ENCODE assay signal across 11 cellular contexts in the genomic region with DNA sequence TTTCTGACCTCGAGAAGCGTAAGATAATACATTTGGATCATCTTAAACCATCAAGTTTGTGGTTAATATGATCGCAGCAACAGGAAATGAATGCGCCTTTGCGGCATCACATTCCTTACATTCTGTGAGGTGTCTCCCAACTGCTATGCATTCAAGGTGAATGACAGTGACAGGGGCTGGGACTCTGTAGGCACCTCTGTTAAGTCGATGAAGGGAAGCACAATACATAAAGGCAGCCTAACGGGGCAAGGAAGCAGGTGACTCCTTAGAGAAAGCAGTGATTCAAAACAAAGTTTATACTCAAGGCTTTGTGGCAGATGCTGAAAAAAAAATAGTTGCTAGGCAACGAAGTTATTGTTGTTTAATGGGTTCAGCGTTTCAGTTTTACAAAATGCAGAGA. TPM values are rescaled to one million over a fixed set of nuclear protein-coding genes. Genes with fewer than 3 reads are reported as not detected.
DNase-seq lines count a peak whose midpoint lies in the region; ATAC-seq, FAIRE-seq and TF ChIP-seq lines count a peak whose summit lies in the region.
"Had no signal": no experiment of that assay in that cellular context is flagged by ENCODE, and none has a peak within 500 bp of the region (broad histone marks: within the 10 kb centered on the region; RNA-seq: fewer than 3 reads in every experiment).

No MANE protein-coding gene starts in this region.

- no peak for TF ChIP-seq RAD21 in GM12878 (IDR thresholded peaks at IDR 0.05; ENCODE audit: insufficient read depth, low read depth, low read length)

- POLR2A ChIA-PET in GM12878 (lab: Charles Lee) = no interaction called here

- 83% methylated on average over 9 of the region's 9 CpGs for WGBS in GM12878 (ENCODE audit: insufficient coverage, insufficient replicate concordance, low lambda C conversion rate, missing lambda C conversion rate)

- TF ChIP-seq POLR2A in GM12878 (IDR thresholded peaks at IDR 0.05; ENCODE audit: low read depth, low read length) = no peak

- H3K79me2 ChIP-seq in GM12878 (ENCODE audit: control insufficient read depth, insufficient read depth, low read length) = no peaks in the 10 kb centered on the region

- peaks cover 63% of the 10 kb centered on the region for H3K36me3 Mint-ChIP-seq in osteocyte (ENCODE audit: unreplicated experiment)

- in situ Hi-C loops in GM12878 (cut with MboI) = no loop called here

- TF ChIP-seq CTCF in GM12878 (IDR thresholded peaks at IDR 0.05 in 2 of 3, conservative IDR thresholded peaks at IDR 0.05 in 1 of 3; ENCODE audit: control insufficient read depth in 2 of 3, extremely low read depth in 1 of 3, insufficient read depth in 1 of 3, low read depth in 3 of 3, low read length in 3 of 3) (no peak), osteocyte (IDR thresholded peaks at IDR 0.05) (no peak)

- ATAC-seq in GM12878 (no peak), HG02852 (IDR thresholded peaks at IDR 0.05; ENCODE audit: unreplicated experiment) (no peak)

- CTCF ChIA-PET in GM12878 (lab: Yijun Ruan, JAX) = interaction anchor here (1.4 kb wide), 1 partner anchor 34 kb away, joined by 5 read pairs; no protein-coding TSS in a partner anchor

- RAD21 ChIA-PET in GM12878 (lab: Charles Lee; ENCODE audit: unreplicated experiment) = interaction anchor here (1.1 kb wide), 1 partner anchor 231 kb away, joined by 4 read pairs; no protein-coding TSS in a partner anchor

- no peak overlapping the region for H3K9ac ChIP-seq in GM12878 (ENCODE audit: control insufficient read depth, insufficient read depth, low read length)

- no peaks in the 10 kb centered on the region for H3K9me3 Mint-ChIP-seq in osteocyte (ENCODE audit: unreplicated experiment)
- H3K9me3 Mint-ChIP-seq: immature natural killer cell had no signal

- H3K27ac Mint-ChIP-seq in osteocyte (ENCODE audit: unreplicated experiment) = peak overlapping the region; percentile 64

- H3K27me3 Mint-ChIP-seq in osteocyte (ENCODE audit: unreplicated experiment) = no peaks in the 10 kb centered on the region
- H3K27me3 Mint-ChIP-seq: activated naive CD8-positive, alpha-beta T cell had no signal

- intact Hi-C loops in GM12878 (cut with micrococcal nuclease; ENCODE audit: unreplicated experiment) = no loop called here

- H3K4me1 Mint-ChIP-seq in osteocyte (ENCODE audit: unreplicated experiment) = peaks cover 6% of the 10 kb centered on the region
- H3K4me1 Mint-ChIP-seq: immature natural killer cell had no signal

- no peaks in the 10 kb centered on the region for H3K27me3 ChIP-seq in GM12878 (replicated peaks in 1 of 2; ENCODE audit: control insufficient read depth in 2 of 2, insufficient read depth in 2 of 2, low read length in 1 of 2)

- H4K20me1 ChIP-seq in GM12878 (ENCODE audit: control insufficient read depth, insufficient read depth) = no peaks in the 10 kb centered on the region

- no peak for TF ChIP-seq EP300 in GM12878 (IDR thresholded peaks at IDR 0.05; ENCODE audit: borderline replicate concordance in 1 of 2, control insufficient read depth in 1 of 2, low read depth in 2 of 2, low read length in 2 of 2)

- no peak overlapping the region for H3K4me3 ChIP-seq in GM12878

- H3K27ac ChIP-seq in GM12878 (ENCODE audit: control insufficient read depth, insufficient read depth) = 0 out of 2 replicates have a peak overlapping the region, but pooled peaks have one; percentile 25

- BruUV-seq in GM12878 (replicated peaks; lab: Mats Ljungman, UMichigan) = no TSS peak

- FAIRE-seq in GM12878 (lab: Jason Lieb, UNC) = no peak

- no peak overlapping the region for H2AFZ ChIP-seq in GM12878 (ENCODE audit: control insufficient read depth, low read depth, low read length)

- SMC1A ChIA-PET in GM12878 (lab: Charles Lee; ENCODE audit: uncharacterized antibody, unreplicated experiment) = no interaction called here

- no peak overlapping the region for H3K4me3 Mint-ChIP-seq in osteocyte (ENCODE audit: unreplicated experiment)
- H3K4me3 Mint-ChIP-seq: activated naive CD8-positive, alpha-beta T cell; immature natural killer cell had no signal

- H3K4me2 ChIP-seq in GM12878 (ENCODE audit: control insufficient read depth, insufficient read depth) = no peak overlapping the region

- no peaks in the 10 kb centered on the region for H3K9me3 ChIP-seq in GM12878 (replicated peaks; ENCODE audit: control insufficient read depth, insufficient read depth, low read length)

- H3K36me3 ChIP-seq in GM12878 (ENCODE audit: control insufficient read depth in 2 of 2, insufficient read depth in 2 of 2, low read length in 1 of 2) = peaks cover 33 to 43% of the 10 kb centered on the region in 2 experiments

- peaks cover 11% of the 10 kb centered on the region for H3K4me1 ChIP-seq in GM12878 (ENCODE audit: control insufficient read depth, insufficient read depth, low read length)

- DNase-seq in EH (ENCODE audit: low read depth) (peak; percentile 70), LHCN-M2 (ENCODE audit: low read depth) (peak; percentile 92), GM12878 (ENCODE audit: low read depth, low spot score) (no peak), osteocyte (ENCODE audit: extremely low spot score, unreplicated experiment) (no peak), kidney glomerular epithelial cell (lab: John Stamatoyannopoulos, UW) (no peak), NCI-H2107 treated with DMSO at 0.1 percent for 48 hours (lab: John Stamatoyannopoulos, UW; ENCODE audit: unreplicated experiment) (no peak)
- DNase-seq: foreskin fibroblast, immature natural killer cell, NCI-H446 had no signal

RNA-seq across cellular contexts. Expression of a gene that starts 21.6 kb away (rescaled TPM):
- total RNA-seq in LHCN-M2 (2014; rRNA removed) = not detected in 2 replicates
- polyA plus RNA-seq in LHCN-M2 (2012) = not detected
- total RNA-seq in GM12878 (2013; cell fraction: nucleolus; rRNA removed) = not detected in 2 replicates
- total RNA-seq in GM12878 (2014; rRNA removed) = not detected in 2 replicates
- total RNA-seq in GM12878 (2014; rRNA removed; fragmentation: Illumina TruSeq; extraction: Trizol) = not detected in 2 replicates
- total RNA-seq in GM12878 (2021) = 0.03 TPM in 2 replicates
- polyA plus RNA-seq in GM12878 (2011; ENCODE audit: low read depth) = not detected
- polyA plus RNA-seq in GM12878 (2011; rRNA removed) = not detected in 2 replicates
- not detected in 2 replicates for polyA plus RNA-seq in GM12878 (2011; cell fraction: cytosol; rRNA removed)
- not detected in 2 replicates for polyA plus RNA-seq in GM12878 (2011; cell fraction: nucleus; rRNA removed)
- polyA plus RNA-seq in GM12878 (2012) = 0.03 TPM in 1 of 2 replicates, not detected in the other
- polyA plus RNA-seq in GM12878 (2014; fragmentation: Illumina TruSeq; extraction: Trizol) = not detected in 2 replicates
- polyA plus RNA-seq in GM12878 (2014; fragmentation: Nextera tagmentation; extraction: Ambion mirVana) = not detected
- polyA plus RNA-seq in GM12878 (2014; rRNA removed) = 0.01 TPM in 1 of 2 replicates, not detected in the other
- polyA plus RNA-seq in GM12878 (2016; fragmentation: Nextera tagmentation; extraction: Ambion mirVana) = not detected
- not detected in 2 replicates for polyA minus RNA-seq in GM12878 (2011; rRNA and poly(A)+ RNA removed)
- not detected in 2 replicates for polyA minus RNA-seq in GM12878 (2011; cell fraction: cytosol; rRNA and poly(A)+ RNA removed)
- polyA minus RNA-seq in GM12878 (2011; cell fraction: nucleus; rRNA and poly(A)+ RNA removed) = not detected in 2 replicates
- not detected in 2 replicates for total RNA-seq in osteocyte
- polyA plus RNA-seq: immature natural killer cell had no signal

RNA-seq across cellular contexts. Expression of a gene that starts 23.6 kb away (rescaled TPM):
- 27.3 and 29.3 TPM in 2 replicates for total RNA-seq in LHCN-M2 (2014; rRNA removed)
- polyA plus RNA-seq in LHCN-M2 (2012) = 58.1 TPM
- 59.5 and 59.6 TPM in 2 replicates for total RNA-seq in GM12878 (2013; cell fraction: nucleolus; rRNA removed)
- 27.5 and 30.2 TPM in 2 replicates for total RNA-seq in GM12878 (2014; rRNA removed)
- 24.7 and 26.6 TPM in 2 replicates for total RNA-seq in GM12878 (2014; rRNA removed; fragmentation: Illumina TruSeq; extraction: Trizol)
- 66.7 and 68.5 TPM in 2 replicates for total RNA-seq in GM12878 (2021)
- polyA plus RNA-seq in GM12878 (2011; ENCODE audit: low read depth) = 83.3 TPM
- polyA plus RNA-seq in GM12878 (2011; rRNA removed) = 68.5 and 84.8 TPM in 2 replicates
- 70.4 and 84.8 TPM in 2 replicates for polyA plus RNA-seq in GM12878 (2011; cell fraction: cytosol; rRNA removed)
- polyA plus RNA-seq in GM12878 (2011; cell fraction: nucleus; rRNA removed) = 55.2 and 59.4 TPM in 2 replicates
- 54.5 and 62.7 TPM in 2 replicates for polyA plus RNA-seq in GM12878 (2012)
- 73.5 and 74.9 TPM in 2 replicates for polyA plus RNA-seq in GM12878 (2014; fragmentation: Illumina TruSeq; extraction: Trizol)
- polyA plus RNA-seq in GM12878 (2014; fragmentation: Nextera tagmentation; extraction: Ambion mirVana) = 10 to 100 TPM; 29.5 to 41.9 TPM
- polyA plus RNA-seq in GM12878 (2014; rRNA removed) = 56.9 and 58.6 TPM in 2 replicates
- polyA plus RNA-seq in GM12878 (2016; fragmentation: Nextera tagmentation; extraction: Ambion mirVana) = 10 to 100 TPM; 87.0 to 89.7 TPM
- 71.2 and 71.4 TPM in 2 replicates for polyA minus RNA-seq in GM12878 (2011; rRNA and poly(A)+ RNA removed)
- 24.7 and 34.1 TPM in 2 replicates for polyA minus RNA-seq in GM12878 (2011; cell fraction: cytosol; rRNA and poly(A)+ RNA removed)
- 22.6 and 39.7 TPM in 2 replicates for polyA minus RNA-seq in GM12878 (2011; cell fraction: nucleus; rRNA and poly(A)+ RNA removed)
- total RNA-seq in osteocyte = 73.7 and 74.7 TPM in 2 replicates

RNA-seq across cellular contexts. Expression of a gene that starts 25.9 kb away (rescaled TPM):
- 0.13 TPM in 1 of 2 replicates, not detected in the other for total RNA-seq in LHCN-M2 (2014; rRNA removed)
- 0.12 TPM for polyA plus RNA-seq in LHCN-M2 (2012)
- not detected in 2 replicates for total RNA-seq in GM12878 (2013; cell fraction: nucleolus; rRNA removed)
- 0.06 and 0.16 TPM in 2 replicates for total RNA-seq in GM12878 (2014; rRNA removed)
- total RNA-seq in GM12878 (2014; rRNA removed; fragmentation: Illumina TruSeq; extraction: Trizol) = not detected in 2 replicates
- 0.24 TPM in 1 of 2 replicates, not detected in the other for total RNA-seq in GM12878 (2021)
- polyA plus RNA-seq in GM12878 (2011; ENCODE audit: low read depth) = not detected
- 0.22 TPM in 1 of 2 replicates, not detected in the other for polyA plus RNA-seq in GM12878 (2011; rRNA removed)
- polyA plus RNA-seq in GM12878 (2011; cell fraction: cytosol; rRNA removed) = 0.22 and 0.42 TPM in 2 replicates
- polyA plus RNA-seq in GM12878 (2011; cell fraction: nucleus; rRNA removed) = 0.37 and 0.75 TPM in 2 replicates
- polyA plus RNA-seq in GM12878 (2012) = 0.10 and 0.26 TPM in 2 replicates
- polyA plus RNA-seq in GM12878 (2014; fragmentation: Illumina TruSeq; extraction: Trizol) = not detected in 2 replicates
- polyA plus RNA-seq in GM12878 (2014; fragmentation: Nextera tagmentation; extraction: Ambion mirVana) = not detected
- polyA plus RNA-seq in GM12878 (2014; rRNA removed) = 0.20 and 0.42 TPM in 2 replicates
- 1 to 10 TPM in 1 of 2 experiments, under 1 TPM in 1; 0.63 to 1.2 TPM for polyA plus RNA-seq in GM12878 (2016; fragmentation: Nextera tagmentation; extraction: Ambion mirVana)
- polyA minus RNA-seq in GM12878 (2011; rRNA and poly(A)+ RNA removed) = 0.15 TPM in 1 of 2 replicates, not detected in the other
- polyA minus RNA-seq in GM12878 (2011; cell fraction: cytosol; rRNA and poly(A)+ RNA removed) = 0.94 TPM in 1 of 2 replicates, not detected in the other
- not detected in 2 replicates for polyA minus RNA-seq in GM12878 (2011; cell fraction: nucleus; rRNA and poly(A)+ RNA removed)
- total RNA-seq in osteocyte = not detected in 2 replicates

RNA-seq across cellular contexts. Expression of a gene that starts 30.3 kb away (rescaled TPM):
- total RNA-seq in LHCN-M2 (2014; rRNA removed) (not detected in 2 replicates), GM12878 (2014; rRNA removed) (0.06 and 0.11 TPM in 2 replicates), GM12878 (2014; rRNA removed; fragmentation: Illumina TruSeq; extraction: Trizol) (0.22 TPM in 1 of 2 replicates, not detected in the other), GM12878 (2021) (0.49 and 0.53 TPM in 2 replicates), osteocyte (not detected in 2 replicates)
- polyA plus RNA-seq in LHCN-M2 (2012) = 20.9 TPM
- total RNA-seq in GM12878 (2013; cell fraction: nucleolus; rRNA removed) = not detected in 2 replicates
- polyA plus RNA-seq in GM12878 (2011; ENCODE audit: low read depth) = 4.0 TPM
- polyA plus RNA-seq in GM12878 (2011; rRNA removed) (0.14 and 0.23 TPM in 2 replicates), GM12878 (2014; fragmentation: Illumina TruSeq; extraction: Trizol) (not detected in 2 replicates), GM12878 (2014; fragmentation: Nextera tagmentation; extraction: Ambion mirVana) (under 1 TPM in 1 of 2 experiments, not detected in 1; 0.99 TPM), GM12878 (2014; rRNA removed) (0.25 and 0.46 TPM in 2 replicates), GM12878 (2016; fragmentation: Nextera tagmentation; extraction: Ambion mirVana) (10 to 100 TPM in 1 of 2 experiments, 1 to 10 TPM in 1; 8.7 to 11.3 TPM)
- 0.19 and 0.50 TPM in 2 replicates for polyA plus RNA-seq in GM12878 (2011; cell fraction: cytosol; rRNA removed)
- polyA plus RNA-seq in GM12878 (2011; cell fraction: nucleus; rRNA removed) = 3.3 and 4.1 TPM in 2 replicates
- 7.8 and 9.3 TPM in 2 replicates for polyA plus RNA-seq in GM12878 (2012)
- 0.67 TPM in 1 of 2 replicates, not detected in the other for polyA minus RNA-seq in GM12878 (2011; rRNA and poly(A)+ RNA removed)
- not detected in 2 replicates for polyA minus RNA-seq in GM12878 (2011; cell fraction: cytosol; rRNA and poly(A)+ RNA removed)
- 0.24 TPM in 1 of 2 replicates, not detected in the other for polyA minus RNA-seq in GM12878 (2011; cell fraction: nucleus; rRNA and poly(A)+ RNA removed)

RNA-seq across cellular contexts. Expression of a gene that starts 48.1 kb away (rescaled TPM):
- total RNA-seq in LHCN-M2 (2014; rRNA removed) (2.9 and 3.8 TPM in 2 replicates), GM12878 (2014; rRNA removed) (1.1 and 1.6 TPM in 2 replicates), GM12878 (2014; rRNA removed; fragmentation: Illumina TruSeq; extraction: Trizol) (3.5 and 4.0 TPM in 2 replicates), GM12878 (2021) (5.3 and 6.9 TPM in 2 replicates), osteocyte (8.3 and 9.6 TPM in 2 replicates)
- polyA plus RNA-seq in LHCN-M2 (2012) = 2.1 TPM
- total RNA-seq in GM12878 (2013; cell fraction: nucleolus; rRNA removed) = 5.8 and 7.3 TPM in 2 replicates
- 2.2 TPM for polyA plus RNA-seq in GM12878 (2011; ENCODE audit: low read depth)
- polyA plus RNA-seq in GM12878 (2011; rRNA removed) (4.1 and 7.0 TPM in 2 replicates), GM12878 (2014; fragmentation: Illumina TruSeq; extraction: Trizol) (3.4 and 5.2 TPM in 2 replicates), GM12878 (2014; fragmentation: Nextera tagmentation; extraction: Ambion mirVana) (1 to 10 TPM; 1.3 to 1.6 TPM), GM12878 (2014; rRNA removed) (7.1 and 7.9 TPM in 2 replicates), GM12878 (2016; fragmentation: Nextera tagmentation; extraction: Ambion mirVana) (1 to 10 TPM; 3.5 to 4.5 TPM)
- 8.2 and 12.7 TPM in 2 replicates for polyA plus RNA-seq in GM12878 (2011; cell fraction: cytosol; rRNA removed)
- polyA plus RNA-seq in GM12878 (2011; cell fraction: nucleus; rRNA removed) = 62.4 and 67.3 TPM in 2 replicates
- polyA plus RNA-seq in GM12878 (2012) = 4.9 and 5.6 TPM in 2 replicates
- polyA minus RNA-seq in GM12878 (2011; rRNA and poly(A)+ RNA removed) = 2.8 and 3.1 TPM in 2 replicates
- not detected in 2 replicates for polyA minus RNA-seq in GM12878 (2011; cell fraction: cytosol; rRNA and poly(A)+ RNA removed)
- polyA minus RNA-seq in GM12878 (2011; cell fraction: nucleus; rRNA and poly(A)+ RNA removed) = 1.2 and 1.4 TPM in 2 replicates

Comparison
In these comparisons a context has a peak if more than half of its experiments do, and no peak if none do; other contexts are left out.
1. DNase-seq: peak in EH (single experiment) and LHCN-M2 (single experiment); none in GM12878 (single experiment), osteocyte (single experiment), kidney glomerular epithelial cell (single experiment) and NCI-H2107 treated with DMSO at 0.1 percent for 48 hours (single experiment).